Comparison of ENCODE assay signal across 13 cellular contexts in the genomic region with DNA sequence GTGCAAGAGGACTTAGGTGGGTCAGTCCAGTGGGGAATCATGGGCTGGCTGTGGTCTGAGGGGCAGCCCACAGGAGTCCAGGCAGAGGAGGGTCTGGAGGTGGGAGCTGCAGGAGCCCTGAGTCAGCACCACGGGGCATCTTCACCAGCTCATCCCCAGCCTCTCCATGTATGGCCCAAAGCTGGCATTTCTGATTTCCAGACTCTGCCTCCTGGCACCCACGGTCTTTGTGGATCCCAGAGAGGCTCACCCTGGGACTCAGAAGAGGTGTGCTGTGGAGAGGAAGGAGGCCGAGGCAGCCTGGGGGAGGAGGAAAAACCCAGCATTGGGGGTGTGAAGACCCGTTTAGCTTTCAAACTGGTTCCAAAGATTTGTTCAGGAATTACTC.
A peak's percentile ranks its signal among the peaks of the same experiment; 100 is the strongest.
DNase-seq lines count a peak whose midpoint lies in the region; ATAC-seq and TF ChIP-seq lines count a peak whose summit lies in the region.
"Had no signal": no experiment of that assay in that cellular context is flagged by ENCODE, and none has a peak within 500 bp of the region (broad histone marks: within the 10 kb centered on the region; RNA-seq: fewer than 3 reads in every experiment).

No MANE protein-coding gene starts in this region.

- H3K9me3 ChIP-seq in T-helper 17 cell (ENCODE audit: control insufficient read depth, low read length, poor library complexity, severe bottlenecking) (no peaks in the 10 kb centered on the region), vagina (no peaks in the 10 kb centered on the region)
- H3K9me3 ChIP-seq in naive thymus-derived CD4-positive, alpha-beta T cell (ENCODE audit: control insufficient read depth in 2 of 3, low read length in 3 of 3), result no peaks in the 10 kb centered on the region

- H3K9me3 Mint-ChIP-seq in activated naive CD8-positive, alpha-beta T cell treated with anti-CD3 and anti-CD28 coated beads, Interleukin-2, amount 10 ng/mL, durations not matched to agents 7 days and 5 days, result no peaks in the 10 kb centered on the region
- no peaks in the 10 kb centered on the region for H3K9me3 Mint-ChIP-seq in activated naive CD8-positive, alpha-beta T cell treated with anti-CD3 and anti-CD28 coated beads, Interleukin-2, amount 50 U/mL, for 24 hours
- no peaks in the 10 kb centered on the region for H3K9me3 Mint-ChIP-seq in naive thymus-derived CD4-positive, alpha-beta T cell

- peaks cover 4% of the 10 kb centered on the region for H3K36me3 Mint-ChIP-seq in activated naive CD8-positive, alpha-beta T cell treated with anti-CD3 and anti-CD28 coated beads, Interleukin-2, amount 10 ng/mL, durations not matched to agents 7 days and 5 days
- H3K36me3 Mint-ChIP-seq in activated naive CD8-positive, alpha-beta T cell treated with anti-CD3 and anti-CD28 coated beads, Interleukin-2, amount 50 U/mL, for 24 hours (ENCODE audit: low read depth), result no peaks in the 10 kb centered on the region
- H3K36me3 Mint-ChIP-seq in T-helper 17 cell (ENCODE audit: low read depth), result no peaks in the 10 kb centered on the region
- peaks cover 0 to 6% (median 0%) of the 10 kb centered on the region in 5 donors for H3K36me3 Mint-ChIP-seq in naive thymus-derived CD4-positive, alpha-beta T cell
- H3K36me3 Mint-ChIP-seq: WTC11 had no signal

- DNase-seq in activated naive CD8-positive, alpha-beta T cell treated with anti-CD3 and anti-CD28 coated beads, Interleukin-2, amount 10 ng/mL, durations not matched to agents 7 days and 5 days, result peak; percentile 22
- DNase-seq in activated naive CD8-positive, alpha-beta T cell treated with anti-CD3 and anti-CD28 coated beads, Interleukin-2, amount 50 U/mL, for 24 hours, result no peak
- DNase-seq in T-helper 17 cell, result no peak
- peak in 1 of 9 donors; percentile 20 for DNase-seq in naive thymus-derived CD4-positive, alpha-beta T cell
- peak; percentile 37 to 64 for DNase-seq in vagina (ENCODE audit: extremely low spot score in 2 of 2)
- DNase-seq in DMS79 (lab: John Stamatoyannopoulos, UW), result no peak
- DNase-seq: effector memory CD4-positive, alpha-beta T cell; NCI-H1436; PC-3 had no signal

- no peaks in the 10 kb centered on the region for H3K36me3 ChIP-seq in naive thymus-derived CD4-positive, alpha-beta T cell (ENCODE audit: control insufficient read depth in 2 of 3, insufficient read depth in 3 of 3, low read length in 3 of 3)
- no peaks in the 10 kb centered on the region for H3K36me3 ChIP-seq in vagina

- CTCF ChIA-PET in naive thymus-derived CD4-positive, alpha-beta T cell (lab: Charles Lee), result interaction anchor here (0.7 to 5.3 kb wide), 4 partner anchors 25 to 64 kb away, joined by 3 to 32 read pairs (median 4); a partner anchor contains a TSS

- POLR2A ChIA-PET in activated naive CD8-positive, alpha-beta T cell treated with anti-CD3 and anti-CD28 coated beads, Interleukin-2, amount 10 ng/mL, durations not matched to agents 7 days and 5 days (lab: Charles Lee), result interaction anchor here (0.6 to 7.8 kb wide), 4 partner anchors 20 to 65 kb away, joined by 4 to 104 read pairs (median 6); a partner anchor contains a TSS
- POLR2A ChIA-PET in naive thymus-derived CD4-positive, alpha-beta T cell (lab: Charles Lee), result interaction anchor here (0.5 to 8.4 kb wide), 10 partner anchors 9 to 149 kb away, joined by 3 to 141 read pairs (median 12); a partner anchor contains a TSS

- peaks cover 46 to 62% of the 10 kb centered on the region in 2 donors for H3K4me1 ChIP-seq in naive thymus-derived CD4-positive, alpha-beta T cell (ENCODE audit: control insufficient read depth in 2 of 2, insufficient read depth in 2 of 2, low read length in 2 of 2)
- H3K4me1 ChIP-seq in vagina, result peaks cover 34% of the 10 kb centered on the region

- H3K4me3 ChIP-seq in naive thymus-derived CD4-positive, alpha-beta T cell (ENCODE audit: low read length), result no peak overlapping the region
- H3K4me3 ChIP-seq in vagina, result no peak overlapping the region
- H3K4me3 ChIP-seq: skin epidermis had no signal

- peaks cover 72% of the 10 kb centered on the region for H3K4me1 Mint-ChIP-seq in activated naive CD8-positive, alpha-beta T cell treated with anti-CD3 and anti-CD28 coated beads, Interleukin-2, amount 10 ng/mL, durations not matched to agents 7 days and 5 days
- H3K4me1 Mint-ChIP-seq in activated naive CD8-positive, alpha-beta T cell treated with anti-CD3 and anti-CD28 coated beads, Interleukin-2, amount 50 U/mL, for 24 hours, result peaks cover 74% of the 10 kb centered on the region
- peaks cover 62% of the 10 kb centered on the region for H3K4me1 Mint-ChIP-seq in T-helper 17 cell
- peaks cover 64 to 92% (median 86%) of the 10 kb centered on the region in 7 donors for H3K4me1 Mint-ChIP-seq in naive thymus-derived CD4-positive, alpha-beta T cell

- TF ChIP-seq CTCF in vagina (IDR thresholded peaks at IDR 0.05), result no peak

- no peaks in the 10 kb centered on the region for H3K27me3 ChIP-seq in naive thymus-derived CD4-positive, alpha-beta T cell (ENCODE audit: control insufficient read depth in 2 of 2, insufficient read depth in 2 of 2, low read length in 2 of 2)
- no peaks in the 10 kb centered on the region for H3K27me3 ChIP-seq in vagina

- no peak for TF ChIP-seq POLR2A in vagina (IDR thresholded peaks at IDR 0.05)

- intact Hi-C loops in naive thymus-derived CD4-positive, alpha-beta T cell (cut with micrococcal nuclease), result no loop called here
- intact Hi-C loops in vagina (cut with DNase I), result no loop called here

- peak overlapping the region; percentile 4 for H3K27ac Mint-ChIP-seq in activated naive CD8-positive, alpha-beta T cell treated with anti-CD3 and anti-CD28 coated beads, Interleukin-2, amount 10 ng/mL, durations not matched to agents 7 days and 5 days
- no peak overlapping the region for H3K27ac Mint-ChIP-seq in activated naive CD8-positive, alpha-beta T cell treated with anti-CD3 and anti-CD28 coated beads, Interleukin-2, amount 50 U/mL, for 24 hours
- peak overlapping the region; percentile 95 for H3K27ac Mint-ChIP-seq in T-helper 17 cell
- H3K27ac Mint-ChIP-seq in naive thymus-derived CD4-positive, alpha-beta T cell, result peak overlapping the region in 8 of 9 donors; percentile 60 to 100 (median 95)
- H3K27ac Mint-ChIP-seq: WTC11 had no signal

- no peak for ATAC-seq in activated naive CD8-positive, alpha-beta T cell treated with anti-CD3 and anti-CD28 coated beads, Interleukin-2, amount 10 ng/mL, durations not matched to agents 7 days and 5 days (ENCODE audit: low read depth)
- ATAC-seq in activated naive CD8-positive, alpha-beta T cell treated with anti-CD3 and anti-CD28 coated beads, Interleukin-2, amount 50 U/mL, for 24 hours, result no peak
- no peak for ATAC-seq in T-helper 17 cell
- no peak for ATAC-seq in naive thymus-derived CD4-positive, alpha-beta T cell
- ATAC-seq in GM21367 (IDR thresholded peaks at IDR 0.05; ENCODE audit: unreplicated experiment), result no peak
- ATAC-seq in HG03439 (IDR thresholded peaks at IDR 0.05; ENCODE audit: unreplicated experiment), result no peak
- ATAC-seq: PC-3, WTC11 had no signal

- no peak overlapping the region for H3K4me3 Mint-ChIP-seq in activated naive CD8-positive, alpha-beta T cell treated with anti-CD3 and anti-CD28 coated beads, Interleukin-2, amount 10 ng/mL, durations not matched to agents 7 days and 5 days
- no peak overlapping the region for H3K4me3 Mint-ChIP-seq in activated naive CD8-positive, alpha-beta T cell treated with anti-CD3 and anti-CD28 coated beads, Interleukin-2, amount 50 U/mL, for 24 hours
- no peak overlapping the region for H3K4me3 Mint-ChIP-seq in T-helper 17 cell
- H3K4me3 Mint-ChIP-seq in naive thymus-derived CD4-positive, alpha-beta T cell, result peak overlapping the region in 7 of 10 donors; percentile 30 to 95 (median 54)
- H3K4me3 Mint-ChIP-seq: WTC11 had no signal

- no peaks in the 10 kb centered on the region for H3K27me3 Mint-ChIP-seq in activated naive CD8-positive, alpha-beta T cell treated with anti-CD3 and anti-CD28 coated beads, Interleukin-2, amount 10 ng/mL, durations not matched to agents 7 days and 5 days
- H3K27me3 Mint-ChIP-seq in activated naive CD8-positive, alpha-beta T cell treated with anti-CD3 and anti-CD28 coated beads, Interleukin-2, amount 50 U/mL, for 24 hours, result peaks cover 3% of the 10 kb centered on the region
- no peaks in the 10 kb centered on the region for H3K27me3 Mint-ChIP-seq in T-helper 17 cell
- no peaks in the 10 kb centered on the region for H3K27me3 Mint-ChIP-seq in naive thymus-derived CD4-positive, alpha-beta T cell

- no peak overlapping the region for H3K27ac ChIP-seq in naive thymus-derived CD4-positive, alpha-beta T cell (ENCODE audit: low read depth, low read length)
- no peak overlapping the region for H3K27ac ChIP-seq in vagina

Comparison
In these comparisons a context has a peak if more than half of its experiments do, and no peak if none do; other contexts are left out.
1. DNase-seq: peak in activated naive CD8-positive, alpha-beta T cell treated with anti-CD3 and anti-CD28 coated beads, Interleukin-2, amount 10 ng/mL, durations not matched to agents 7 days and 5 days (single experiment) and vagina (2 of 2); none in activated naive CD8-positive, alpha-beta T cell treated with anti-CD3 and anti-CD28 coated beads, Interleukin-2, amount 50 U/mL, for 24 hours (single experiment), T-helper 17 cell (0 of 3) and DMS79 (single experiment).
2. H3K4me3 Mint-ChIP-seq: peak in naive thymus-derived CD4-positive, alpha-beta T cell (7 of 10); none in activated naive CD8-positive, alpha-beta T cell treated with anti-CD3 and anti-CD28 coated beads, Interleukin-2, amount 10 ng/mL, durations not matched to agents 7 days and 5 days (single experiment), activated naive CD8-positive, alpha-beta T cell treated with anti-CD3 and anti-CD28 coated beads, Interleukin-2, amount 50 U/mL, for 24 hours (single experiment) and T-helper 17 cell (single experiment).